Comparison of ENCODE assay signal across 8 cellular contexts in genomic region chr9:127503947-127504886, GRCh38. TPM values are rescaled to one million over a fixed set of nuclear protein-coding genes. Genes with fewer than 3 reads are reported as not detected.
DNase-seq lines count a peak whose midpoint lies in the region; ATAC-seq and TF ChIP-seq lines count a peak whose summit lies in the region.

No MANE protein-coding gene starts in this region.

- no peak for TF ChIP-seq POLR2A in gastrocnemius medialis (IDR thresholded peaks at IDR 0.05)

- peak; percentile 74 to 85 for ATAC-seq in gastrocnemius medialis
- ATAC-seq in HG02885 (IDR thresholded peaks at IDR 0.05; ENCODE audit: poor library complexity, unreplicated experiment), result no peak
- ATAC-seq in GM21723 (IDR thresholded peaks at IDR 0.05; ENCODE audit: unreplicated experiment), result no peak

- intact Hi-C loops in gastrocnemius medialis (cut with DNase I; ENCODE audit: low total_unique reads), result loop anchor here (1.0 to 10.0 kb wide), 3 partner anchors 82 to 421 kb away; no protein-coding TSS in a partner anchor

- no peaks in the 10 kb centered on the region for H3K27me3 ChIP-seq in gastrocnemius medialis

- no peak overlapping the region for H3K4me3 ChIP-seq in gastrocnemius medialis

- in situ Hi-C loops in gastrocnemius medialis (cut with MboI; ENCODE audit: low sequenced_read_pairs in 4 of 4), result loop anchor here in 3 of 4 donors (5.0 to 10.0 kb wide), 2 partner anchors 83 to 231 kb away; partner anchors contain the start of gene TOR2A (in 1 of the 3)

- TF ChIP-seq CTCF in GM12873 (IDR thresholded peaks at IDR 0.05; ENCODE audit: insufficient read depth, low read depth, low read length, missing control alignments), result peak; percentile 94
- TF ChIP-seq CTCF in gastrocnemius medialis (IDR thresholded peaks at IDR 0.05 in 4 of 5, conservative IDR thresholded peaks at IDR 0.05 in 1 of 5), result peak; percentile 75 to 92 (median 86)

- H3K4me1 ChIP-seq in gastrocnemius medialis, result no peaks in the 10 kb centered on the region

- H3K36me3 ChIP-seq in gastrocnemius medialis, result peaks cover 0 to 17% of the 10 kb centered on the region in 2 donors

- no peaks in the 10 kb centered on the region for H3K9me3 ChIP-seq in gastrocnemius medialis

- H3K27ac ChIP-seq in gastrocnemius medialis, result peak overlapping the region in 1 of 4 donors; percentile 20

- DNase-seq in NCI-H1694 (lab: John Stamatoyannopoulos, UW) (peak; percentile 51), T-helper 9 cell (peak; percentile 75), anterior cingulate cortex (lab: John Stamatoyannopoulos, UW) (peak in 51 of 58 donors; percentile 9 to 82 (median 55)), hepatic stellate cell (ENCODE audit: low spot score) (peak; percentile 66), gastrocnemius medialis (peak; percentile 53 to 73)

RNA-seq across cellular contexts. Expression of gene LRSAM1, which starts 52.9 kb away (rescaled TPM):
- 10 to 100 TPM; 10.2 to 17.3 (median 16.1) TPM for total RNA-seq in gastrocnemius medialis

RNA-seq across cellular contexts. Expression of gene RPL12, which starts 53.0 kb away (rescaled TPM):
- 1,000 to 10,000 TPM; 1,654 to 2,251 (median 1,749) TPM for total RNA-seq in gastrocnemius medialis

Comparison
In these comparisons a context has a peak if more than half of its experiments do, and no peak if none do; other contexts are left out.
1. ATAC-seq: peak in gastrocnemius medialis (2 of 2); none in HG02885 (single experiment) and GM21723 (single experiment).
2. Peak in every context shown above with its lines, with median percentiles within 50 percentile points of each other: DNase-seq.